1 cellular context compared by ENCODE assay signal in genomic region chr21:42534901-42535378, GRCh38.
A peak's percentile ranks its signal among the peaks of the same experiment; 100 is the strongest.
TF ChIP-seq lines count a peak whose summit lies in the region.

No MANE protein-coding gene starts in this region.

TF ChIP-seq in GM12878, 131 proteins besides CTCF, POLR2A, EP300 and RAD21 (continues in another document):
- TF ChIP-seq CHD1 (IDR thresholded peaks at IDR 0.05; ENCODE audit: low read depth, low read length) (no peak), SP1 (IDR thresholded peaks at IDR 0.05; ENCODE audit: low read depth, low read length) (peak; percentile 53), NFIC (IDR thresholded peaks at IDR 0.05; ENCODE audit: low read depth, low read length) (no peak), POLR2AphosphoS5 (IDR thresholded peaks at IDR 0.05; ENCODE audit: low read length) (peak; percentile 41; the same call in 1 of the 2 replicates), CREM (IDR thresholded peaks at IDR 0.05; ENCODE audit: low read depth) (peak; percentile 86), SRF (IDR thresholded peaks at IDR 0.05; ENCODE audit: low read depth in 2 of 2, low read length in 2 of 2) (no peak), TAF1 (IDR thresholded peaks at IDR 0.05; ENCODE audit: borderline replicate concordance, low read depth, low read length) (no peak), SUPT20H (IDR thresholded peaks at IDR 0.05; ENCODE audit: borderline replicate concordance, control insufficient read depth, low read depth, low read length) (no peak), STAT1 (conservative IDR thresholded peaks at IDR 0.05) (0 out of 2 replicates have a peak, but pooled peaks have one; percentile 9), ZBED1 (IDR thresholded peaks at IDR 0.05; ENCODE audit: borderline replicate concordance) (peak; percentile 72; the same call in 1 of the 2 replicates), SKIL (IDR thresholded peaks at IDR 0.05; ENCODE audit: low read depth, poor library complexity, severe bottlenecking) (peak; percentile 89), TBL1XR1 (IDR thresholded peaks at IDR 0.05; ENCODE audit: low read depth, low read length) (peak; percentile 48; the same call in 1 of the 2 replicates), SMARCA5 (IDR thresholded peaks at IDR 0.05) (no peak), BCL11A (IDR thresholded peaks at IDR 0.05; ENCODE audit: low read depth, low read length) (peak; percentile 64; the same call in 1 of the 2 replicates), POU2F2 (IDR thresholded peaks at IDR 0.05; ENCODE audit: borderline replicate concordance, low read depth, low read length) (peak; percentile 82; the same call in 2 of the 3 replicates), E2F8 (IDR thresholded peaks at IDR 0.05; ENCODE audit: low read depth, partially characterized antibody) (peak; percentile 68), BMI1 (IDR thresholded peaks at IDR 0.05; ENCODE audit: borderline replicate concordance) (peak; percentile 69; the same call in 1 of the 2 replicates), GATAD2B (conservative IDR thresholded peaks at IDR 0.05; ENCODE audit: low read depth) (no peak; the same call in 1 of the 2 replicates), BRCA1 (IDR thresholded peaks at IDR 0.05; ENCODE audit: low read depth, low read length) (no peak), MYB (IDR thresholded peaks at IDR 0.05; ENCODE audit: borderline replicate concordance, low read depth, low read length) (peak; percentile 85), CEBPB (IDR thresholded peaks at IDR 0.05; ENCODE audit: borderline replicate concordance in 1 of 2, low read depth in 2 of 2, low read length in 2 of 2) (no peak), NR2F1 (conservative IDR thresholded peaks at IDR 0.05) (peak; percentile 72), CBFB (IDR thresholded peaks at IDR 0.05; ENCODE audit: low read depth) (0 out of 2 replicates have a peak, but pooled peaks have one; percentile 40), CBX5 (IDR thresholded peaks at IDR 0.05; ENCODE audit: low read depth) (no peak), RAD51 (IDR thresholded peaks at IDR 0.05) (peak; percentile 80), CUX1 (IDR thresholded peaks at IDR 0.05; ENCODE audit: insufficient replicate concordance, low read depth, low read length) (peak; percentile 73), ZNF24 (IDR thresholded peaks at IDR 0.05) (no peak), BACH1 (IDR thresholded peaks at IDR 0.05; ENCODE audit: borderline replicate concordance) (peak; percentile 31; the same call in 1 of the 2 replicates), NBN (IDR thresholded peaks at IDR 0.05) (peak; percentile 96), TCF12 (IDR thresholded peaks at IDR 0.05; ENCODE audit: low read depth, low read length) (peak; percentile 94), JUNB (IDR thresholded peaks at IDR 0.05) (peak; percentile 64), TCF7 (IDR thresholded peaks at IDR 0.05; ENCODE audit: borderline replicate concordance) (no peak), IRF4 (IDR thresholded peaks at IDR 0.05; ENCODE audit: low read depth, low read length) (no peak), NRF1 (conservative IDR thresholded peaks at IDR 0.05; ENCODE audit: low read depth, low read length) (no peak), RELB (IDR thresholded peaks at IDR 0.05; ENCODE audit: low read depth) (peak; percentile 96), NFXL1 (IDR thresholded peaks at IDR 0.05; ENCODE audit: borderline replicate concordance) (no peak), SMC3 (IDR thresholded peaks at IDR 0.05; ENCODE audit: borderline replicate concordance, low read length) (no peak), JUND (IDR thresholded peaks at IDR 0.05; ENCODE audit: low read depth, low read length) (peak; percentile 51; the same call in 1 of the 2 replicates)
- TF ChIP-seq, protein P1, sequence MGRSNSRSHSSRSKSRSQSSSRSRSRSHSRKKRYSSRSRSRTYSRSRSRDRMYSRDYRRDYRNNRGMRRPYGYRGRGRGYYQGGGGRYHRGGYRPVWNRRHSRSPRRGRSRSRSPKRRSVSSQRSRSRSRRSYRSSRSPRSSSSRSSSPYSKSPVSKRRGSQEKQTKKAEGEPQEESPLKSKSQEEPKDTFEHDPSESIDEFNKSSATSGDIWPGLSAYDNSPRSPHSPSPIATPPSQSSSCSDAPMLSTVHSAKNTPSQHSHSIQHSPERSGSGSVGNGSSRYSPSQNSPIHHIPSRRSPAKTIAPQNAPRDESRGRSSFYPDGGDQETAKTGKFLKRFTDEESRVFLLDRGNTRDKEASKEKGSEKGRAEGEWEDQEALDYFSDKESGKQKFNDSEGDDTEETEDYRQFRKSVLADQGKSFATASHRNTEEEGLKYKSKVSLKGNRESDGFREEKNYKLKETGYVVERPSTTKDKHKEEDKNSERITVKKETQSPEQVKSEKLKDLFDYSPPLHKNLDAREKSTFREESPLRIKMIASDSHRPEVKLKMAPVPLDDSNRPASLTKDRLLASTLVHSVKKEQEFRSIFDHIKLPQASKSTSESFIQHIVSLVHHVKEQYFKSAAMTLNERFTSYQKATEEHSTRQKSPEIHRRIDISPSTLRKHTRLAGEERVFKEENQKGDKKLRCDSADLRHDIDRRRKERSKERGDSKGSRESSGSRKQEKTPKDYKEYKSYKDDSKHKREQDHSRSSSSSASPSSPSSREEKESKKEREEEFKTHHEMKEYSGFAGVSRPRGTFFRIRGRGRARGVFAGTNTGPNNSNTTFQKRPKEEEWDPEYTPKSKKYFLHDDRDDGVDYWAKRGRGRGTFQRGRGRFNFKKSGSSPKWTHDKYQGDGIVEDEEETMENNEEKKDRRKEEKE (IDR thresholded peaks at IDR 0.05): no peak
- TF ChIP-seq, protein P2, sequence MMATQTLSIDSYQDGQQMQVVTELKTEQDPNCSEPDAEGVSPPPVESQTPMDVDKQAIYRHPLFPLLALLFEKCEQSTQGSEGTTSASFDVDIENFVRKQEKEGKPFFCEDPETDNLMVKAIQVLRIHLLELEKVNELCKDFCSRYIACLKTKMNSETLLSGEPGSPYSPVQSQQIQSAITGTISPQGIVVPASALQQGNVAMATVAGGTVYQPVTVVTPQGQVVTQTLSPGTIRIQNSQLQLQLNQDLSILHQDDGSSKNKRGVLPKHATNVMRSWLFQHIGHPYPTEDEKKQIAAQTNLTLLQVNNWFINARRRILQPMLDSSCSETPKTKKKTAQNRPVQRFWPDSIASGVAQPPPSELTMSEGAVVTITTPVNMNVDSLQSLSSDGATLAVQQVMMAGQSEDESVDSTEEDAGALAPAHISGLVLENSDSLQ (IDR thresholded peaks at IDR 0.05): peak; percentile 97
- TF ChIP-seq, protein P3, sequence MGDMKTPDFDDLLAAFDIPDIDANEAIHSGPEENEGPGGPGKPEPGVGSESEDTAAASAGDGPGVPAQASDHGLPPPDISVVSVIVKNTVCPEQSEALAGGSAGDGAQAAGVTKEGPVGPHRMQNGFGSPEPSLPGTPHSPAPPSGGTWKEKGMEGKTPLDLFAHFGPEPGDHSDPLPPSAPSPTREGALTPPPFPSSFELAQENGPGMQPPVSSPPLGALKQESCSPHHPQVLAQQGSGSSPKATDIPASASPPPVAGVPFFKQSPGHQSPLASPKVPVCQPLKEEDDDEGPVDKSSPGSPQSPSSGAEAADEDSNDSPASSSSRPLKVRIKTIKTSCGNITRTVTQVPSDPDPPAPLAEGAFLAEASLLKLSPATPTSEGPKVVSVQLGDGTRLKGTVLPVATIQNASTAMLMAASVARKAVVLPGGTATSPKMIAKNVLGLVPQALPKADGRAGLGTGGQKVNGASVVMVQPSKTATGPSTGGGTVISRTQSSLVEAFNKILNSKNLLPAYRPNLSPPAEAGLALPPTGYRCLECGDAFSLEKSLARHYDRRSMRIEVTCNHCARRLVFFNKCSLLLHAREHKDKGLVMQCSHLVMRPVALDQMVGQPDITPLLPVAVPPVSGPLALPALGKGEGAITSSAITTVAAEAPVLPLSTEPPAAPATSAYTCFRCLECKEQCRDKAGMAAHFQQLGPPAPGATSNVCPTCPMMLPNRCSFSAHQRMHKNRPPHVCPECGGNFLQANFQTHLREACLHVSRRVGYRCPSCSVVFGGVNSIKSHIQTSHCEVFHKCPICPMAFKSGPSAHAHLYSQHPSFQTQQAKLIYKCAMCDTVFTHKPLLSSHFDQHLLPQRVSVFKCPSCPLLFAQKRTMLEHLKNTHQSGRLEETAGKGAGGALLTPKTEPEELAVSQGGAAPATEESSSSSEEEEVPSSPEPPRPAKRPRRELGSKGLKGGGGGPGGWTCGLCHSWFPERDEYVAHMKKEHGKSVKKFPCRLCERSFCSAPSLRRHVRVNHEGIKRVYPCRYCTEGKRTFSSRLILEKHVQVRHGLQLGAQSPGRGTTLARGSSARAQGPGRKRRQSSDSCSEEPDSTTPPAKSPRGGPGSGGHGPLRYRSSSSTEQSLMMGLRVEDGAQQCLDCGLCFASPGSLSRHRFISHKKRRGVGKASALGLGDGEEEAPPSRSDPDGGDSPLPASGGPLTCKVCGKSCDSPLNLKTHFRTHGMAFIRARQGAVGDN (IDR thresholded peaks at IDR 0.05): peak; percentile 86
- TF ChIP-seq, protein P4, sequence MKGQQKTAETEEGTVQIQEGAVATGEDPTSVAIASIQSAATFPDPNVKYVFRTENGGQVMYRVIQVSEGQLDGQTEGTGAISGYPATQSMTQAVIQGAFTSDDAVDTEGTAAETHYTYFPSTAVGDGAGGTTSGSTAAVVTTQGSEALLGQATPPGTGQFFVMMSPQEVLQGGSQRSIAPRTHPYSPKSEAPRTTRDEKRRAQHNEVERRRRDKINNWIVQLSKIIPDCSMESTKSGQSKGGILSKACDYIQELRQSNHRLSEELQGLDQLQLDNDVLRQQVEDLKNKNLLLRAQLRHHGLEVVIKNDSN (IDR thresholded peaks at IDR 0.05; ENCODE audit: borderline replicate concordance, extremely low read length, insufficient read depth, low read depth, low read length): no peak
